Comparison of ENCODE assay signal across 21 cellular contexts in genomic region chr13:89136678-89137077, GRCh38.
"Had no signal": no experiment of that assay in that cellular context is flagged by ENCODE, and none has a peak within 500 bp of the region (broad histone marks: within the 10 kb centered on the region; RNA-seq: fewer than 3 reads in every experiment).

No MANE protein-coding gene starts in this region.

- H3K27me3 ChIP-seq: breast epithelium, Peyer's patch, SJSA1 had no signal

- H3K4me3 ChIP-seq: breast epithelium, Peyer's patch, SJSA1 had no signal

- DNase-seq: activated CD4-positive, alpha-beta T cell treated with anti-CD3 and anti-CD28 coated beads for 48 hours; activated CD4-positive, alpha-beta T cell treated with anti-CD3 and anti-CD28 coated beads, Interleukin-2, amount 50 U/mL, for 4 hours; activated CD4-positive, CD25-positive, alpha-beta regulatory T cell treated with anti-CD3 and anti-CD28 coated beads, Interleukin-2, amount 50 U/mL, for 72 hours; activated CD8-positive, alpha-beta memory T cell treated with anti-CD3 and anti-CD28 coated beads, Interleukin-2, amount 10 ng/mL, durations not matched to agents 7 days and 5 days; activated gamma-delta T cell; activated naive CD4-positive, alpha-beta T cell treated with anti-CD3 and anti-CD28 coated beads for 36 hours; activated T-cell treated with anti-CD3 and anti-CD28 coated beads, Interleukin-2, amount 50 U/mL, for 4 hours; MM.1S; NCI-H1105; NCI-H1436; NCI-H1694 treated with DMSO at 0.1 percent for 48 hours; NCI-H2029 treated with DMSO at 0.1 percent for 48 hours; NCI-H510A treated with DMSO at 0.1 percent for 48 hours; Peyer's patch; SHP77 had no signal

- H3K36me3 Mint-ChIP-seq: activated CD8-positive, alpha-beta memory T cell treated with anti-CD3 and anti-CD28 coated beads, Interleukin-2, amount 10 ng/mL, durations not matched to agents 7 days and 5 days; activated naive CD8-positive, alpha-beta T cell; WTC11 had no signal

- H3K9me3 Mint-ChIP-seq: activated naive CD4-positive, alpha-beta T cell treated with anti-CD3 and anti-CD28 coated beads for 36 hours; central memory CD8-positive, alpha-beta T cell; WTC11 had no signal

- H3K4me1 Mint-ChIP-seq: activated CD8-positive, alpha-beta memory T cell treated with anti-CD3 and anti-CD28 coated beads, Interleukin-2, amount 10 ng/mL, durations not matched to agents 7 days and 5 days; central memory CD8-positive, alpha-beta T cell had no signal

- H3K27ac ChIP-seq: breast epithelium, Peyer's patch, SJSA1 had no signal

- H3K4me3 Mint-ChIP-seq: activated CD8-positive, alpha-beta memory T cell treated with anti-CD3 and anti-CD28 coated beads, Interleukin-2, amount 10 ng/mL, durations not matched to agents 7 days and 5 days; activated naive CD4-positive, alpha-beta T cell treated with anti-CD3 and anti-CD28 coated beads for 36 hours; activated naive CD8-positive, alpha-beta T cell; activated T-cell treated with anti-CD3 and anti-CD28 coated beads, Interleukin-2, amount 50 U/mL, for 4 hours; central memory CD8-positive, alpha-beta T cell; T-helper 1 cell treated with Interleukin-12 subunit alpha and Interleukin-12 subunit beta and Interleukin-4 antibody, amounts not matched to agents 30 μg/mL and 1 μg/mL, for 36 hours; WTC11 had no signal

- H3K27me3 Mint-ChIP-seq: activated CD8-positive, alpha-beta memory T cell treated with anti-CD3 and anti-CD28 coated beads, Interleukin-2, amount 10 ng/mL, durations not matched to agents 7 days and 5 days; activated naive CD8-positive, alpha-beta T cell; central memory CD8-positive, alpha-beta T cell had no signal

- H3K27ac Mint-ChIP-seq: activated CD8-positive, alpha-beta memory T cell treated with anti-CD3 and anti-CD28 coated beads, Interleukin-2, amount 10 ng/mL, durations not matched to agents 7 days and 5 days; activated naive CD4-positive, alpha-beta T cell treated with anti-CD3 and anti-CD28 coated beads for 36 hours; activated naive CD8-positive, alpha-beta T cell; T-helper 1 cell treated with Interleukin-12 subunit alpha and Interleukin-12 subunit beta and Interleukin-4 antibody, amounts not matched to agents 30 μg/mL and 1 μg/mL, for 36 hours; WTC11 had no signal
